ENCODE assay signal across 8 cellular contexts in genomic region chr19:9205506-9206113, GRCh38. TPM values are rescaled to one million over a fixed set of nuclear protein-coding genes. Genes with fewer than 3 reads are reported as not detected.
DNase-seq lines count a peak whose midpoint lies in the region; ATAC-seq and TF ChIP-seq lines count a peak whose summit lies in the region.

No MANE protein-coding gene starts in this region.

- no peaks in the 10 kb centered on the region for H3K4me1 ChIP-seq in colonic mucosa

- intact Hi-C loops in colonic mucosa (cut with DNase I) (loop anchor here (5.0 kb wide), 1 partner anchor 592 kb away; no protein-coding TSS in a partner anchor), lower leg skin (cut with DNase I; ENCODE audit: low total_unique reads) (loop anchor here (10.0 kb wide), 1 partner anchor 579 kb away; no protein-coding TSS in a partner anchor)

- WGBS in lower leg skin, 2 donors, result 30 to 34% methylated on average over 13 of the region's 13 CpGs

- H3K9me3 ChIP-seq in colonic mucosa, result no peaks in the 10 kb centered on the region

- no peaks in the 10 kb centered on the region for H3K36me3 ChIP-seq in colonic mucosa

- H3K4me3 ChIP-seq in colonic mucosa (no peak overlapping the region), lower leg skin (ENCODE audit: low read depth, poor library complexity, severe bottlenecking) (no peak overlapping the region)

- no peak for TF ChIP-seq POLR2A in lower leg skin (IDR thresholded peaks at IDR 0.05)

- H3K27me3 ChIP-seq in colonic mucosa, result no peaks in the 10 kb centered on the region

- no peak overlapping the region for H3K9ac ChIP-seq in colonic mucosa (ENCODE audit: low read depth in 2 of 2, low read length in 2 of 2)

- DNase-seq in 8988T (peak; percentile 15), NCI-H345 (lab: John Stamatoyannopoulos, UW) (peak; percentile 68), colonic mucosa (peak; percentile 52), lower leg skin (ENCODE audit: low spot score in 2 of 2) (peak; percentile 38 to 91)
- DNase-seq in activated CD4-positive, alpha-beta T cell treated with anti-CD3 and anti-CD28 coated beads for 48 hours, result peak; percentile 76
- peak; percentile 42 to 51 for DNase-seq in stimulated activated CD4-positive, alpha-beta T cell treated with anti-CD3 and anti-CD28 coated beads, Interleukin-4, amount 100 ng/mL, for 48 hours (ENCODE audit: low read depth in 2 of 2)

- TF ChIP-seq CTCF in GM12874 (IDR thresholded peaks at IDR 0.05; ENCODE audit: insufficient read depth, low read depth, low read length), result peak; percentile 85
- peak; percentile 84 for TF ChIP-seq CTCF in colonic mucosa (IDR thresholded peaks at IDR 0.05)
- TF ChIP-seq CTCF in lower leg skin (IDR thresholded peaks at IDR 0.05), result peak in 1 of 3 donors; percentile 54

- no peak overlapping the region for H3K27ac ChIP-seq in colonic mucosa

- ATAC-seq in GM21447 (IDR thresholded peaks at IDR 0.05; ENCODE audit: unreplicated experiment), result no peak

RNA-seq across cellular contexts. Expression of gene OR7D4, which starts 13.8 kb away (rescaled TPM):
- not detected for total RNA-seq in colonic mucosa
- not detected for total RNA-seq in lower leg skin

RNA-seq across cellular contexts. Expression of gene OR7D2, which starts 26.8 kb away (rescaled TPM):
- total RNA-seq in colonic mucosa (under 1 TPM; 0.07 to 0.08 TPM), lower leg skin (not detected)

RNA-seq across cellular contexts. Expression of gene OR7E24, which starts 45.1 kb away (rescaled TPM):
- not detected for total RNA-seq in colonic mucosa
- total RNA-seq in lower leg skin, result not detected

Comparison
In these comparisons a context has a peak if more than half of its experiments do, and no peak if none do; other contexts are left out.
1. DNase-seq: peak in every context shown above with its lines; median percentile 76 in activated CD4-positive, alpha-beta T cell treated with anti-CD3 and anti-CD28 coated beads for 48 hours; 68 in NCI-H345; 64 in lower leg skin; 52 in colonic mucosa; 46 in stimulated activated CD4-positive, alpha-beta T cell treated with anti-CD3 and anti-CD28 coated beads, Interleukin-4, amount 100 ng/mL, for 48 hours; 15 in 8988T.